ENCODE assay signal across 2 cellular contexts in the genomic region with DNA sequence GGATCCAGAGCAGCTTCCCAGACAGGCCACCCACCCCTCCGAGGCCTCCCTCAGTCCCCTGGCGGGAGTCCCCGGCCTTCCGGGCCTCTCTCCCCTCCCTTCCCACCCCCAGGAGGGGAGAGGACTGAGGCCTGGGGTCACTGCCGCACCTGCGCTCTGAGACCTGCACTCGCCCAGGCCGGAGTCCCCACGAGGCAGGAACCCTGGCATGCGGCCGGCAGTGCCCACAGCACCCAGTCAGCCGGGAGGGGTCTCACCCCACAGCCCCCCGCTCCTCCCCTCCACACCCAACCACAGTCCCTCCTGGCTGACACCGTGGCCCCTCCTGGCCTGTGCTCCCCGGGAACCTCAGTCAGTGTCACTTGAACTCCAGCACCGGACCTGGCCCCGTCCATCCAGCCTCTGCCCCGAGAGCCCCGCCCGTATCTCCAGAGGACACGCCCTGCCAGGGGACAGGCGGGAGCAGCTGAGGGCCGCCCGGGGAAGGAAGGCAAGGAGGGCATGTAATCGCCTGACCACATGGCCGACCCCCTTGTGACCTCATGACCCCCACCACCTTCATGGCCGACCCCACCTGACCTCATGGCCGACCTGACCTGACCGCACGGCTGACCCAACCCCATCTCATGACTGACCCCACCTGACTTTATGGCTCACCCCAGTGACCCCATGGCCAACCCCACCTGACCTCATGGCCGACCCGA.
TF ChIP-seq lines count a peak whose summit lies in the region.

No MANE protein-coding gene starts in this region.

TF ChIP-seq in WTC11, 78 proteins besides CTCF, POLR2A, EP300 and RAD21:
- 0 out of 2 replicates have a peak, but pooled peaks have one; percentile 12 for TF ChIP-seq FOXP1 (CRISPR knock-in tag; IDR thresholded peaks at IDR 0.05; ENCODE audit: borderline replicate concordance)
- TF ChIP-seq, protein P1, sequence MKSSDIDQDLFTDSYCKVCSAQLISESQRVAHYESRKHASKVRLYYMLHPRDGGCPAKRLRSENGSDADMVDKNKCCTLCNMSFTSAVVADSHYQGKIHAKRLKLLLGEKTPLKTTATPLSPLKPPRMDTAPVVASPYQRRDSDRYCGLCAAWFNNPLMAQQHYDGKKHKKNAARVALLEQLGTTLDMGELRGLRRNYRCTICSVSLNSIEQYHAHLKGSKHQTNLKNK (CRISPR knock-in tag; IDR thresholded peaks at IDR 0.05) = no peak

TF ChIP-seq in HepG2, 621 proteins besides CTCF, POLR2A, EP300 and RAD21:
- TF ChIP-seq JDP2 (CRISPR knock-in tag; IDR thresholded peaks at IDR 0.05; ENCODE audit: borderline replicate concordance) (no peak), RBFOX2 (IDR thresholded peaks at IDR 0.05; ENCODE audit: low read depth, low read length) (peak; percentile 64), NR2F1 (CRISPR knock-in tag; IDR thresholded peaks at IDR 0.05) (peak in 1 of 2 experiments; percentile 44; a peak in 1 of 4 replicates), NR2F2 (IDR thresholded peaks at IDR 0.05; ENCODE audit: borderline replicate concordance, low read depth) (0 out of 2 replicates have a peak, but pooled peaks have one; percentile 29), TAF15 (IDR thresholded peaks at IDR 0.05; ENCODE audit: low read depth, low read length, poor library complexity, severe bottlenecking) (no peak), PLRG1 (conservative IDR thresholded peaks at IDR 0.05) (no peak), JUND (CRISPR knock-in tag; IDR thresholded peaks at IDR 0.05) (no peak), ATF1 (CRISPR knock-in tag; IDR thresholded peaks at IDR 0.05) (no peak), KDM3A (CRISPR knock-in tag; IDR thresholded peaks at IDR 0.05; ENCODE audit: low read depth) (no peak), POLR2G (IDR thresholded peaks at IDR 0.05; ENCODE audit: low read depth, low read length) (peak; percentile 55; the same call in 1 of the 2 replicates), HCFC1 (IDR thresholded peaks at IDR 0.05; ENCODE audit: low read depth, low read length) (no peak), NFATC3 (CRISPR knock-in tag; IDR thresholded peaks at IDR 0.05) (no peak), NR2F6 (IDR thresholded peaks at IDR 0.05) (peak; percentile 55; the same call in 1 of the 2 replicates), NR2F6 (CRISPR knock-in tag; IDR thresholded peaks at IDR 0.05) (no peak), HNRNPLL (IDR thresholded peaks at IDR 0.05; ENCODE audit: low read depth, low read length, poor library complexity, severe bottlenecking) (no peak), ZSCAN30 (CRISPR knock-in tag; IDR thresholded peaks at IDR 0.05) (no peak)
- TF ChIP-seq, protein P2, sequence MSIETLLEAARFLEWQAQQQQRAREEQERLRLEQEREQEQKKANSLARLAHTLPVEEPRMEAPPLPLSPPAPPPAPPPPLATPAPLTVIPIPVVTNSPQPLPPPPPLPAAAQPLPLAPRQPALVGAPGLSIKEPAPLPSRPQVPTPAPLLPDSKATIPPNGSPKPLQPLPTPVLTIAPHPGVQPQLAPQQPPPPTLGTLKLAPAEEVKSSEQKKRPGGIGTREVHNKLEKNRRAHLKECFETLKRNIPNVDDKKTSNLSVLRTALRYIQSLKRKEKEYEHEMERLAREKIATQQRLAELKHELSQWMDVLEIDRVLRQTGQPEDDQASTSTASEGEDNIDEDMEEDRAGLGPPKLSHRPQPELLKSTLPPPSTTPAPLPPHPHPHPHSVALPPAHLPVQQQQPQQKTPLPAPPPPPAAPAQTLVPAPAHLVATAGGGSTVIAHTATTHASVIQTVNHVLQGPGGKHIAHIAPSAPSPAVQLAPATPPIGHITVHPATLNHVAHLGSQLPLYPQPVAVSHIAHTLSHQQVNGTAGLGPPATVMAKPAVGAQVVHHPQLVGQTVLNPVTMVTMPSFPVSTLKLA (IDR thresholded peaks at IDR 0.05) = peak; percentile 89
- TF ChIP-seq, protein P3, sequence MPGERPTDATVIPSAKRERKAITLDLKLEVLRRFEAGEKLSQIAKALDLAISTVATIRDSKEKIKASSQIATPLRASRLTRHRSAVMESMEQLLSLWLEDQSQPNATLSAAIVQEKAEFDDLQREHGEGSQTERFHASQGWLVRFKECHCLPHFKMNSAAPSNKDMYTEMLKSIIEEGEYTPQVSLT (CRISPR knock-in tag; IDR thresholded peaks at IDR 0.05; ENCODE audit: borderline replicate concordance, low read depth) = no peak
- TF ChIP-seq, protein P4, sequence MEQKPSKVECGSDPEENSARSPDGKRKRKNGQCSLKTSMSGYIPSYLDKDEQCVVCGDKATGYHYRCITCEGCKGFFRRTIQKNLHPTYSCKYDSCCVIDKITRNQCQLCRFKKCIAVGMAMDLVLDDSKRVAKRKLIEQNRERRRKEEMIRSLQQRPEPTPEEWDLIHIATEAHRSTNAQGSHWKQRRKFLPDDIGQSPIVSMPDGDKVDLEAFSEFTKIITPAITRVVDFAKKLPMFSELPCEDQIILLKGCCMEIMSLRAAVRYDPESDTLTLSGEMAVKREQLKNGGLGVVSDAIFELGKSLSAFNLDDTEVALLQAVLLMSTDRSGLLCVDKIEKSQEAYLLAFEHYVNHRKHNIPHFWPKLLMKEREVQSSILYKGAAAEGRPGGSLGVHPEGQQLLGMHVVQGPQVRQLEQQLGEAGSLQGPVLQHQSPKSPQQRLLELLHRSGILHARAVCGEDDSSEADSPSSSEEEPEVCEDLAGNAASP (CRISPR knock-in tag; IDR thresholded peaks at IDR 0.05; ENCODE audit: borderline replicate concordance) = peak; percentile 9; the same call in 1 of the 2 replicates
